Comparison of ENCODE assay signal across 1 cellular context in the genomic region with DNA sequence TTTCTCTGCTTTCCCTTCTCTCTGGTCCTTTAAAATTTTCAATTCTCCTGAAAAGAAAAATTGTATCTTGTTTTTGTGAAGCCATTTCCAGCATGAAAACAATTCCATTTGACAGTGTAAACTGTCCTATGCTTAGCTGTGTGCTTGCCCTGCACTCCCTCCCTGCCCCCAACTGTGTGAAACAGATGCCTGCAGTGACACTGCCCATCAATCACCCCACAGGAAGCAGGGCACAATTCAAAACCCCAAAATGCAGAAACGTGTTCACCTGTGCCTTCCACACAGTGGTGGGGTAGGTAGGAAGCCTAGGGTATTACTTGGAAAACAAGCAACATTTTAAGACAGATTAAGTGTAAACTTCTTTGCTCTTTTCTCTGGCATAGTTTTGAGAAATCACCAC.
TF ChIP-seq lines count a peak whose summit lies in the region.

No MANE protein-coding gene starts in this region.

TF ChIP-seq in GM23338, 12 proteins besides CTCF, POLR2A, EP300 and RAD21 (continued from another document):
- TF ChIP-seq, protein P1, sequence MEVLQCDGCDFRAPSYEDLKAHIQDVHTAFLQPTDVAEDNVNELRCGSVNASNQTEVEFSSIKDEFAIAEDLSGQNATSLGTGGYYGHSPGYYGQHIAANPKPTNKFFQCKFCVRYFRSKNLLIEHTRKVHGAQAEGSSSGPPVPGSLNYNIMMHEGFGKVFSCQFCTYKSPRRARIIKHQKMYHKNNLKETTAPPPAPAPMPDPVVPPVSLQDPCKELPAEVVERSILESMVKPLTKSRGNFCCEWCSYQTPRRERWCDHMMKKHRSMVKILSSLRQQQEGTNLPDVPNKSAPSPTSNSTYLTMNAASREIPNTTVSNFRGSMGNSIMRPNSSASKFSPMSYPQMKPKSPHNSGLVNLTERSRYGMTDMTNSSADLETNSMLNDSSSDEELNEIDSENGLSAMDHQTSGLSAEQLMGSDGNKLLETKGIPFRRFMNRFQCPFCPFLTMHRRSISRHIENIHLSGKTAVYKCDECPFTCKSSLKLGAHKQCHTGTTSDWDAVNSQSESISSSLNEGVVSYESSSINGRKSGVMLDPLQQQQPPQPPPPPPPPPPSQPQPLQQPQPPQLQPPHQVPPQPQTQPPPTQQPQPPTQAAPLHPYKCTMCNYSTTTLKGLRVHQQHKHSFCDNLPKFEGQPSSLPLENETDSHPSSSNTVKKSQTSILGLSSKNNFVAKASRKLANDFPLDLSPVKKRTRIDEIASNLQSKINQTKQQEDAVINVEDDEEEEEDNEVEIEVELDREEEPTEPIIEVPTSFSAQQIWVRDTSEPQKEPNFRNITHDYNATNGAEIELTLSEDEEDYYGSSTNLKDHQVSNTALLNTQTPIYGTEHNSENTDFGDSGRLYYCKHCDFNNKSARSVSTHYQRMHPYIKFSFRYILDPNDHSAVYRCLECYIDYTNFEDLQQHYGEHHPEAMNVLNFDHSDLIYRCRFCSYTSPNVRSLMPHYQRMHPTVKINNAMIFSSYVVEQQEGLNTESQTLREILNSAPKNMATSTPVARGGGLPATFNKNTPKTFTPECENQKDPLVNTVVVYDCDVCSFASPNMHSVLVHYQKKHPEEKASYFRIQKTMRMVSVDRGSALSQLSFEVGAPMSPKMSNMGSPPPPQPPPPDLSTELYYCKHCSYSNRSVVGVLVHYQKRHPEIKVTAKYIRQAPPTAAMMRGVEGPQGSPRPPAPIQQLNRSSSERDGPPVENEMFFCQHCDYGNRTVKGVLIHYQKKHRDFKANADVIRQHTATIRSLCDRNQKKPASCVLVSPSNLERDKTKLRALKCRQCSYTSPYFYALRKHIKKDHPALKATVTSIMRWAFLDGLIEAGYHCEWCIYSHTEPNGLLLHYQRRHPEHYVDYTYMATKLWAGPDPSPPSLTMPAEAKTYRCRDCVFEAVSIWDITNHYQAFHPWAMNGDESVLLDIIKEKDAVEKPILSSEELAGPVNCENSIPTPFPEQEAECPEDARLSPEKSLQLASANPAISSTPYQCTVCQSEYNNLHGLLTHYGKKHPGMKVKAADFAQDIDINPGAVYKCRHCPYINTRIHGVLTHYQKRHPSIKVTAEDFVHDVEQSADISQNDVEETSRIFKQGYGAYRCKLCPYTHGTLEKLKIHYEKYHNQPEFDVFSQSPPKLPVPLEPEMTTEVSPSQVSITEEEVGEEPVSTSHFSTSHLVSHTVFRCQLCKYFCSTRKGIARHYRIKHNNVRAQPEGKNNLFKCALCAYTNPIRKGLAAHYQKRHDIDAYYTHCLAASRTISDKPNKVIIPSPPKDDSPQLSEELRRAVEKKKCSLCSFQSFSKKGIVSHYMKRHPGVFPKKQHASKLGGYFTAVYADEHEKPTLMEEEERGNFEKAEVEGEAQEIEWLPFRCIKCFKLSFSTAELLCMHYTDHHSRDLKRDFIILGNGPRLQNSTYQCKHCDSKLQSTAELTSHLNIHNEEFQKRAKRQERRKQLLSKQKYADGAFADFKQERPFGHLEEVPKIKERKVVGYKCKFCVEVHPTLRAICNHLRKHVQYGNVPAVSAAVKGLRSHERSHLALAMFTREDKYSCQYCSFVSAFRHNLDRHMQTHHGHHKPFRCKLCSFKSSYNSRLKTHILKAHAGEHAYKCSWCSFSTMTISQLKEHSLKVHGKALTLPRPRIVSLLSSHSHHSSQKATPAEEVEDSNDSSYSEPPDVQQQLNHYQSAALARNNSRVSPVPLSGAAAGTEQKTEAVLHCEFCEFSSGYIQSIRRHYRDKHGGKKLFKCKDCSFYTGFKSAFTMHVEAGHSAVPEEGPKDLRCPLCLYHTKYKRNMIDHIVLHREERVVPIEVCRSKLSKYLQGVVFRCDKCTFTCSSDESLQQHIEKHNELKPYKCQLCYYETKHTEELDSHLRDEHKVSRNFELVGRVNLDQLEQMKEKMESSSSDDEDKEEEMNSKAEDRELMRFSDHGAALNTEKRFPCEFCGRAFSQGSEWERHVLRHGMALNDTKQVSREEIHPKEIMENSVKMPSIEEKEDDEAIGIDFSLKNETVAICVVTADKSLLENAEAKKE (CRISPR knock-in tag; IDR thresholded peaks at IDR 0.05): no peak
- TF ChIP-seq JUNB (IDR thresholded peaks at IDR 0.05; ENCODE audit: unreplicated experiment): no peak
